1 cellular context compared by ENCODE assay signal in genomic region chr10:43401627-43402026, GRCh38.
A peak's percentile ranks its signal among the peaks of the same experiment; 100 is the strongest.
TF ChIP-seq lines count a peak whose summit lies in the region.

No MANE protein-coding gene starts in this region.

TF ChIP-seq in HepG2, 621 proteins besides CTCF, POLR2A, EP300 and RAD21:
- TF ChIP-seq, protein P1, sequence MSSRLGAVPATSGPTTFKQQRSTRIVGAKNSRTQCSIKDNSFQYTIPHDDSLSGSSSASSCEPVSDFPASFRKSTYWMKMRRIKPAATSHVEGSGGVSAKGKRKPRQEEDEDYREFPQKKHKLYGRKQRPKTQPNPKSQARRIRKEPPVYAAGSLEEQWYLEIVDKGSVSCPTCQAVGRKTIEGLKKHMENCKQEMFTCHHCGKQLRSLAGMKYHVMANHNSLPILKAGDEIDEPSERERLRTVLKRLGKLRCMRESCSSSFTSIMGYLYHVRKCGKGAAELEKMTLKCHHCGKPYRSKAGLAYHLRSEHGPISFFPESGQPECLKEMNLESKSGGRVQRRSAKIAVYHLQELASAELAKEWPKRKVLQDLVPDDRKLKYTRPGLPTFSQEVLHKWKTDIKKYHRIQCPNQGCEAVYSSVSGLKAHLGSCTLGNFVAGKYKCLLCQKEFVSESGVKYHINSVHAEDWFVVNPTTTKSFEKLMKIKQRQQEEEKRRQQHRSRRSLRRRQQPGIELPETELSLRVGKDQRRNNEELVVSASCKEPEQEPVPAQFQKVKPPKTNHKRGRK (CRISPR knock-in tag; IDR thresholded peaks at IDR 0.05) = no peak
- peak; percentile 90 for TF ChIP-seq RBM22 (optimal IDR thresholded peaks at IDR 0.05; ENCODE audit: low read length)
- no peak for TF ChIP-seq ZZZ3 (CRISPR knock-in tag; IDR thresholded peaks at IDR 0.05; ENCODE audit: borderline replicate concordance)
